Comparison of ENCODE assay signal across 9 cellular contexts in the genomic region with DNA sequence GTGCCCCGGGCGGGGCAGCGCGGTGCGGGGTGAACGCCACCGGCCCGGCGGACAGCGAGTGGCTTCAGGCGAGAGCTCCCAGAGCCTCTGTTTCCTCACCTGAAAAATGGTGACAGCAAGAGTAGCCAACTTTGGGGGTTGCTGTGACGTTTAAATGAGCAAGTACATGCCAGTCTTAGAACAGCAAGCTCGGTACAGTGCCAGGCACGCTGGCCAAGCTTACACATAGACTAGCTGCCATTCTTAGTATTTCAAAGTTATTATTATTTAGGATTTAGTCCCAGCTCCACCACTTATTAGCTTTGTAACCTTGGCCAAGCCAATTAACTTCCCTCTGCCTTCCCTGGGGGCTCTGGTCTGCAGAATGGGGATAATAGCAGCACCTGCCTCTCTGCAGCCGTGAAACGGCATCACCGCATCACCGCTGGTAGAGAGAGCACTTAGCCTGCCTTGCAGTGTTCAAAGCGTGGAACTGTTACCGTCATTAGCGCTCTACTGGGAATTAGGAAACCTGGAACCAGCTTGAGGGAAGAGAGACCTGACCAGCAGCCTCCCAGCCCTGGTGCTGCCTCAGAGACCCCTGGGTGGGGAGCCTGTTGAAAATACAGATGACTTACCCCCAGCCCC. TPM values are rescaled to one million over a fixed set of nuclear protein-coding genes. Genes with fewer than 3 reads are reported as not detected.
A peak's percentile ranks its signal among the peaks of the same experiment; 100 is the strongest.
DNase-seq lines count a peak whose midpoint lies in the region; ATAC-seq, FAIRE-seq and TF ChIP-seq lines count a peak whose summit lies in the region.
"Had no signal": no experiment of that assay in that cellular context is flagged by ENCODE, and none has a peak within 500 bp of the region (broad histone marks: within the 10 kb centered on the region; RNA-seq: fewer than 3 reads in every experiment).

C9orf50 (minus strand) TSS at position 433 of the 627 bp plus-strand sequence. CDS start 527 bp downstream, outside the sequence.

- DNase-seq in HL-60 (ENCODE audit: low read depth in 1 of 2, low spot score in 1 of 2) = no peak
- no peak for DNase-seq in RWPE2 (ENCODE audit: low spot score)
- DNase-seq in smooth muscle cell (lab: John Stamatoyannopoulos, UW; ENCODE audit: unreplicated experiment) = no peak
- DNase-seq in HTR-8/SVneo (ENCODE audit: insufficient read length, low spot score) = no peak
- DNase-seq in cerebellum (ENCODE audit: low spot score) = no peak
- DNase-seq in stimulated activated naive CD4-positive, alpha-beta T cell (lab: John Stamatoyannopoulos, UW) = no peak

- H3F3A ChIP-seq in smooth muscle cell (ENCODE audit: low read depth) = peaks cover 21% of the 10 kb centered on the region

- peak within 1 kb of the TSS; percentile 32 for H3K4me3 ChIP-seq in HL-60 (replicated peaks; ENCODE audit: insufficient read depth, low read length)
- peak within 1 kb of the TSS; percentile 37 for H3K4me3 ChIP-seq in RWPE2 (ENCODE audit: severe bottlenecking)
- peak within 1 kb of the TSS; percentile 43 for H3K4me3 ChIP-seq in iPS-11a (ENCODE audit: low read depth, low read length)
- H3K4me3 ChIP-seq in smooth muscle cell = peak within 1 kb of the TSS; percentile 62

- H3K79me2 ChIP-seq in smooth muscle cell (ENCODE audit: low read depth) = no peaks in the 10 kb centered on the region

- H4K20me1 ChIP-seq in smooth muscle cell (ENCODE audit: low read depth) = no peaks in the 10 kb centered on the region

- no peak for ATAC-seq in RWPE2 (ENCODE audit: low read depth)
- ATAC-seq in HG03175 (IDR thresholded peaks at IDR 0.05; ENCODE audit: unreplicated experiment) = no peak

- H3K36me3 ChIP-seq in RWPE2 (ENCODE audit: low read depth) (no peaks in the 10 kb centered on the region), smooth muscle cell (ENCODE audit: low read depth) (no peaks in the 10 kb centered on the region)

- no peak for TF ChIP-seq CTCF in HL-60 (IDR thresholded peaks at IDR 0.05; ENCODE audit: insufficient read depth, low read length)
- no peak for TF ChIP-seq CTCF in RWPE2 (IDR thresholded peaks at IDR 0.05; ENCODE audit: poor library complexity, severe bottlenecking)
- TF ChIP-seq CTCF in smooth muscle cell (IDR thresholded peaks at IDR 0.05; ENCODE audit: borderline replicate concordance, insufficient read depth, poor library complexity, severe bottlenecking) = no peak

- H3K4me1 ChIP-seq in RWPE2 (ENCODE audit: insufficient read depth, poor library complexity, severe bottlenecking) (peaks cover 12% of the 10 kb centered on the region), smooth muscle cell (ENCODE audit: low read depth) (peaks cover 9% of the 10 kb centered on the region)

- H3K9ac ChIP-seq in smooth muscle cell (ENCODE audit: low read depth) = peak within 1 kb of the TSS; percentile 47

- H2AFZ ChIP-seq in smooth muscle cell (ENCODE audit: low read depth) = peak within 1 kb of the TSS; percentile 84

- WGBS in smooth muscle cell (ENCODE audit: low lambda C conversion rate) = 23% methylated on average over 21 of the region's 21 CpGs

- H3K27ac ChIP-seq in HL-60 (replicated peaks) (no peak within 1 kb of the TSS), RWPE2 (ENCODE audit: poor library complexity, severe bottlenecking) (no peak within 1 kb of the TSS), smooth muscle cell (ENCODE audit: low read depth) (peak within 1 kb of the TSS; percentile 16)

- peak within 1 kb of the TSS; percentile 97 for H3K4me2 ChIP-seq in smooth muscle cell

- H3K9me3 ChIP-seq in RWPE2 (ENCODE audit: severe bottlenecking) (no peaks in the 10 kb centered on the region), smooth muscle cell (replicated peaks; ENCODE audit: low read depth) (no peaks in the 10 kb centered on the region)

- FAIRE-seq in HTR-8/SVneo (lab: Jason Lieb, UNC) = no peak

- H3K27me3 ChIP-seq in HL-60 (ENCODE audit: insufficient read depth, poor library complexity, severe bottlenecking) (peaks cover 9% of the 10 kb centered on the region), RWPE2 (ENCODE audit: insufficient read depth, poor library complexity, severe bottlenecking) (no peaks in the 10 kb centered on the region), smooth muscle cell (ENCODE audit: low read depth) (no peaks in the 10 kb centered on the region)

RNA-seq across cellular contexts. Expression of gene C9orf50, which starts in this region (rescaled TPM):
- total RNA-seq in smooth muscle cell (not detected in 2 replicates), cerebellum (not detected)
- 0.59 TPM in 1 of 2 replicates, not detected in the other for polyA plus RNA-seq in smooth muscle cell
- total RNA-seq: mononuclear cell had no signal
